16 cellular contexts compared by ENCODE assay signal in genomic region chr5:39494099-39494498, GRCh38.
DNase-seq lines count a peak whose midpoint lies in the region; ATAC-seq and TF ChIP-seq lines count a peak whose summit lies in the region.
"Had no signal": no experiment of that assay in that cellular context is flagged by ENCODE, and none has a peak within 500 bp of the region (broad histone marks: within the 10 kb centered on the region; RNA-seq: fewer than 3 reads in every experiment).

No MANE protein-coding gene starts in this region.

- H3K36me3 ChIP-seq in right atrium auricular region (no peaks in the 10 kb centered on the region), thoracic aorta (no peaks in the 10 kb centered on the region), SJCRH30 (no peaks in the 10 kb centered on the region)

- peak; percentile 54 for ATAC-seq in Right ventricle myocardium inferior
- no peak for ATAC-seq in thoracic aorta (ENCODE audit: insufficient number of reproducible peaks, low FRiP score, low read depth)
- ATAC-seq: activated T-helper 17 cell treated with anti-CD3 and anti-CD28 coated beads, Interleukin-2, amount 50 U/mL, for 72 hours had no signal

- H3K9me3 ChIP-seq in right atrium auricular region (peaks cover 0 to 20% of the 10 kb centered on the region in 2 donors), thoracic aorta (peaks cover 12% of the 10 kb centered on the region), SJCRH30 (replicated peaks) (0 out of 2 replicates have a peak, but pooled peaks cover 9% of the 10 kb centered on the region)

- no peak for DNase-seq in Right ventricle myocardium inferior (ENCODE audit: missing footprints)
- no peak for DNase-seq in right atrium auricular region (ENCODE audit: low spot score)
- no peak for DNase-seq in coronary artery (ENCODE audit: low spot score)
- DNase-seq in iris pigment epithelial cell (ENCODE audit: low read depth) = peak; percentile 55
- DNase-seq in thoracic aorta (ENCODE audit: low spot score) = no peak
- no peak for DNase-seq in SJCRH30
- DNase-seq in ureter (ENCODE audit: low spot score) = no peak
- DNase-seq in activated T-cell treated with anti-CD3 and anti-CD28 coated beads, Interleukin-2, amount 50 U/mL, for 48 hours = no peak
- DNase-seq: 8988T; activated CD4-positive, alpha-beta T cell treated with anti-CD3 and anti-CD28 coated beads, Interleukin-2, amount 50 U/mL, for 1 hour; Caco-2; hippocampal formation; NCI-H1105 treated with DMSO at 0.1 percent for 48 hours; NCI-H526; RPMI8226 had no signal

- peaks cover 0 to 18% of the 10 kb centered on the region in 2 donors for H3K4me1 ChIP-seq in right atrium auricular region
- peaks cover 3 to 19% of the 10 kb centered on the region in 2 donors for H3K4me1 ChIP-seq in thoracic aorta (ENCODE audit: control insufficient read depth in 1 of 2, low read depth in 2 of 2)
- H3K4me1 ChIP-seq in SJCRH30 = peaks cover 7% of the 10 kb centered on the region
- H3K4me1 ChIP-seq: Caco-2 had no signal

- H3K27ac ChIP-seq in right atrium auricular region (no peak overlapping the region), coronary artery (peak overlapping the region; percentile 31 to 63), thoracic aorta (peak overlapping the region in 1 of 2 donors; percentile 12), SJCRH30 (no peak overlapping the region)

- TF ChIP-seq CTCF in right atrium auricular region (IDR thresholded peaks at IDR 0.05) = no peak
- no peak for TF ChIP-seq CTCF in coronary artery (IDR thresholded peaks at IDR 0.05)
- no peak for TF ChIP-seq CTCF in thoracic aorta (IDR thresholded peaks at IDR 0.05)

- H3K4me3 ChIP-seq in right atrium auricular region = no peak overlapping the region
- peak overlapping the region; percentile 17 for H3K4me3 ChIP-seq in coronary artery
- H3K4me3 ChIP-seq in thoracic aorta = peak overlapping the region; percentile 24
- H3K4me3 ChIP-seq in SJCRH30 = no peak overlapping the region

- H3K27me3 ChIP-seq in right atrium auricular region = no peaks in the 10 kb centered on the region
- H3K27me3 ChIP-seq in thoracic aorta (replicated peaks; ENCODE audit: insufficient read depth) = no peaks in the 10 kb centered on the region
- no peaks in the 10 kb centered on the region for H3K27me3 ChIP-seq in SJCRH30

- intact Hi-C loops in Right ventricle myocardium inferior (cut with DNase I) = no loop called here

Comparison
In these comparisons a context has a peak if more than half of its experiments do, and no peak if none do; other contexts are left out.
1. H3K27ac ChIP-seq: peak in coronary artery (2 of 2); none in right atrium auricular region (0 of 2) and SJCRH30 (single experiment).
2. H3K4me3 ChIP-seq: peak in coronary artery (single experiment) and thoracic aorta (single experiment); none in right atrium auricular region (0 of 2) and SJCRH30 (single experiment).